ENCODE assay signal across 8 cellular contexts in genomic region chr22:42071508-42071907, GRCh38. TPM values are rescaled to one million over a fixed set of nuclear protein-coding genes. Genes with fewer than 3 reads are reported as not detected.
A peak's percentile ranks its signal among the peaks of the same experiment; 100 is the strongest.
DNase-seq lines count a peak whose midpoint lies in the region; ATAC-seq and TF ChIP-seq lines count a peak whose summit lies in the region.
"Not testable (repeated sequence)": the region's sequence is repeated elsewhere in the genome, so short reads cannot be mapped to it uniquely, and the experiment has no call there.

No MANE protein-coding gene starts in this region.

- not testable (repeated sequence) for ATAC-seq in activated naive CD8-positive, alpha-beta T cell treated with anti-CD3 and anti-CD28 coated beads, Interleukin-2, amount 50 U/mL, for 24 hours; effector memory CD8-positive, alpha-beta T cell (replicated peaks); stimulated activated naive CD8-positive, alpha-beta T cell treated with anti-CD3 and anti-CD28 coated beads, Interleukin-15, amount 100 ng/mL, for 72 hours

- H3K27me3 ChIP-seq in BLaER1 treated with 17β-estradiol and CSF1 and Interleukin-3, amounts not matched to agents 10 nM and 100 nM = peaks cover 0 to 20% (median 11%) of the 10 kb centered on the region in 11 experiments; a peak in 10 of 22 replicates

- H3K4me3 ChIP-seq in BLaER1 treated with 17β-estradiol and CSF1 and Interleukin-3, amounts not matched to agents 10 nM and 100 nM = peak overlapping the region; percentile 60 to 75 (median 69); a peak in 18 of 20 replicates
- peak overlapping the region; percentile 67 for H3K4me3 ChIP-seq in Jurkat, Clone E6-1 (ENCODE audit: low read length)

- H3K9me3 ChIP-seq in BLaER1 treated with 17β-estradiol and CSF1 and Interleukin-3, amounts not matched to agents 10 nM and 100 nM (replicated peaks in 1 of 11) = peaks cover 0 to 11% (median 0%) of the 10 kb centered on the region in 11 experiments; a peak in 6 of 22 replicates

- not testable (repeated sequence) for DNase-seq in Jurkat, Clone E6-1 (ENCODE audit: low read depth, low spot score); T-helper 2 cell treated with Interferon-gamma antibody and Interleukin-4, amounts not matched to agents 5 μg/mL and 100 μg/mL, for 36 hours (ENCODE audit: low spot score); activated naive CD8-positive, alpha-beta T cell treated with anti-CD3 and anti-CD28 coated beads, Interleukin-2, amount 50 U/mL, for 24 hours; effector memory CD8-positive, alpha-beta T cell; immature natural killer cell; neural crest cell (ENCODE audit: low read depth, low spot score); stimulated activated naive CD8-positive, alpha-beta T cell treated with anti-CD3 and anti-CD28 coated beads, Interleukin-15, amount 100 ng/mL, for 72 hours

- peak overlapping the region; percentile 93 for H3K4me3 Mint-ChIP-seq in T-helper 2 cell treated with Interferon-gamma antibody and Interleukin-4, amounts not matched to agents 5 μg/mL and 100 μg/mL, for 36 hours
- peak overlapping the region; percentile 84 for H3K4me3 Mint-ChIP-seq in activated naive CD8-positive, alpha-beta T cell treated with anti-CD3 and anti-CD28 coated beads, Interleukin-2, amount 50 U/mL, for 24 hours
- H3K4me3 Mint-ChIP-seq in effector memory CD8-positive, alpha-beta T cell = peak overlapping the region; percentile 92 to 94
- H3K4me3 Mint-ChIP-seq in immature natural killer cell (peak overlapping the region; percentile 94 to 97 (median 95)), neural crest cell (peak overlapping the region; percentile 94)
- peak overlapping the region; percentile 94 for H3K4me3 Mint-ChIP-seq in stimulated activated naive CD8-positive, alpha-beta T cell treated with anti-CD3 and anti-CD28 coated beads, Interleukin-15, amount 100 ng/mL, for 72 hours

- H3K4me2 ChIP-seq in BLaER1 treated with 17β-estradiol and CSF1 and Interleukin-3, amounts not matched to agents 10 nM and 100 nM = peak overlapping the region; percentile 85 to 96 (median 92)

- peak overlapping the region; percentile 95 for H3K27ac Mint-ChIP-seq in T-helper 2 cell treated with Interferon-gamma antibody and Interleukin-4, amounts not matched to agents 5 μg/mL and 100 μg/mL, for 36 hours
- H3K27ac Mint-ChIP-seq in activated naive CD8-positive, alpha-beta T cell treated with anti-CD3 and anti-CD28 coated beads, Interleukin-2, amount 50 U/mL, for 24 hours = peak overlapping the region; percentile 75
- H3K27ac Mint-ChIP-seq in effector memory CD8-positive, alpha-beta T cell = peak overlapping the region; percentile 85 to 90
- peak overlapping the region; percentile 89 to 94 (median 94) for H3K27ac Mint-ChIP-seq in immature natural killer cell
- H3K27ac Mint-ChIP-seq in neural crest cell (ENCODE audit: unreplicated experiment) = not testable (repeated sequence)
- H3K27ac Mint-ChIP-seq in stimulated activated naive CD8-positive, alpha-beta T cell treated with anti-CD3 and anti-CD28 coated beads, Interleukin-15, amount 100 ng/mL, for 72 hours = peak overlapping the region in 1 of 2 donors; percentile 91

- peaks cover 10 to 34% (median 24%) of the 10 kb centered on the region in 11 experiments for H3K36me3 ChIP-seq in BLaER1 treated with 17β-estradiol and CSF1 and Interleukin-3, amounts not matched to agents 10 nM and 100 nM

- H3K27me3 Mint-ChIP-seq in T-helper 2 cell treated with Interferon-gamma antibody and Interleukin-4, amounts not matched to agents 5 μg/mL and 100 μg/mL, for 36 hours (ENCODE audit: low read depth); activated naive CD8-positive, alpha-beta T cell treated with anti-CD3 and anti-CD28 coated beads, Interleukin-2, amount 50 U/mL, for 24 hours; effector memory CD8-positive, alpha-beta T cell; immature natural killer cell (ENCODE audit: low read depth in 3 of 3); neural crest cell (ENCODE audit: low read depth); stimulated activated naive CD8-positive, alpha-beta T cell treated with anti-CD3 and anti-CD28 coated beads, Interleukin-15, amount 100 ng/mL, for 72 hours: not testable (repeated sequence)

- not testable (repeated sequence) for TF ChIP-seq CTCF in neural crest cell (conservative IDR thresholded peaks at IDR 0.05)

- peaks cover 0 to 20% (median 0%) of the 10 kb centered on the region in 11 experiments; a peak in 6 of 22 replicates for H4K20me1 ChIP-seq in BLaER1 treated with 17β-estradiol and CSF1 and Interleukin-3, amounts not matched to agents 10 nM and 100 nM

- H3K9me3 Mint-ChIP-seq in T-helper 2 cell treated with Interferon-gamma antibody and Interleukin-4, amounts not matched to agents 5 μg/mL and 100 μg/mL, for 36 hours; activated naive CD8-positive, alpha-beta T cell treated with anti-CD3 and anti-CD28 coated beads, Interleukin-2, amount 50 U/mL, for 24 hours; effector memory CD8-positive, alpha-beta T cell; immature natural killer cell; neural crest cell; stimulated activated naive CD8-positive, alpha-beta T cell treated with anti-CD3 and anti-CD28 coated beads, Interleukin-15, amount 100 ng/mL, for 72 hours: not testable (repeated sequence)

- H3K4me1 ChIP-seq in BLaER1 treated with 17β-estradiol and CSF1 and Interleukin-3, amounts not matched to agents 10 nM and 100 nM = peaks cover 52 to 73% (median 63%) of the 10 kb centered on the region in 10 experiments

- H3K9ac ChIP-seq in BLaER1 treated with 17β-estradiol and CSF1 and Interleukin-3, amounts not matched to agents 10 nM and 100 nM = peak overlapping the region; percentile 72 to 85 (median 82); a peak in 21 of 22 replicates

- H3K36me3 Mint-ChIP-seq in T-helper 2 cell treated with Interferon-gamma antibody and Interleukin-4, amounts not matched to agents 5 μg/mL and 100 μg/mL, for 36 hours (ENCODE audit: low read depth) = peaks cover 14% of the 10 kb centered on the region
- H3K36me3 Mint-ChIP-seq in activated naive CD8-positive, alpha-beta T cell treated with anti-CD3 and anti-CD28 coated beads, Interleukin-2, amount 50 U/mL, for 24 hours (ENCODE audit: low read depth); immature natural killer cell; neural crest cell (ENCODE audit: low read depth): not testable (repeated sequence)
- H3K36me3 Mint-ChIP-seq in effector memory CD8-positive, alpha-beta T cell (ENCODE audit: insufficient read depth) = peaks cover 11% of the 10 kb centered on the region

- H3K27ac ChIP-seq in BLaER1 treated with 17β-estradiol and CSF1 and Interleukin-3, amounts not matched to agents 10 nM and 100 nM = peak overlapping the region; percentile 69 to 85 (median 79); a peak in 17 of 22 replicates

- H3K4me1 Mint-ChIP-seq in T-helper 2 cell treated with Interferon-gamma antibody and Interleukin-4, amounts not matched to agents 5 μg/mL and 100 μg/mL, for 36 hours (ENCODE audit: low read depth) = peaks cover 34% of the 10 kb centered on the region
- H3K4me1 Mint-ChIP-seq in activated naive CD8-positive, alpha-beta T cell treated with anti-CD3 and anti-CD28 coated beads, Interleukin-2, amount 50 U/mL, for 24 hours = peaks cover 30% of the 10 kb centered on the region
- H3K4me1 Mint-ChIP-seq in effector memory CD8-positive, alpha-beta T cell (ENCODE audit: low read depth in 2 of 2) = peaks cover 25 to 30% of the 10 kb centered on the region in 2 donors
- peaks cover 40 to 42% of the 10 kb centered on the region in 2 donors for H3K4me1 Mint-ChIP-seq in immature natural killer cell
- H3K4me1 Mint-ChIP-seq in neural crest cell = peaks cover 25% of the 10 kb centered on the region
- peaks cover 59% of the 10 kb centered on the region for H3K4me1 Mint-ChIP-seq in stimulated activated naive CD8-positive, alpha-beta T cell treated with anti-CD3 and anti-CD28 coated beads, Interleukin-15, amount 100 ng/mL, for 72 hours

RNA-seq across cellular contexts. Expression of gene NAGA, which starts 0.9 kb away (rescaled TPM):
- polyA plus RNA-seq in Jurkat, Clone E6-1 (2012; ENCODE audit: insufficient read depth, insufficient read length) = 12.3 TPM
- polyA plus RNA-seq in immature natural killer cell = 10 to 100 TPM; 17.5 to 30.5 (median 24.4) TPM
- total RNA-seq in neural crest cell = 21.2 and 21.4 TPM in 2 replicates

RNA-seq across cellular contexts. Expression of gene PHETA2, which starts 2.5 kb away (rescaled TPM):
- polyA plus RNA-seq in Jurkat, Clone E6-1 (2012; ENCODE audit: insufficient read depth, insufficient read length) = not detected
- 1 to 10 TPM in 2 of 3 donors, under 1 TPM in 1; 0.78 to 2.1 (median 1.2) TPM for polyA plus RNA-seq in immature natural killer cell
- 1.3 and 1.5 TPM in 2 replicates for total RNA-seq in neural crest cell

RNA-seq across cellular contexts. Expression of gene SMDT1, which starts 8.0 kb away (rescaled TPM):
- 58.2 TPM for polyA plus RNA-seq in Jurkat, Clone E6-1 (2012; ENCODE audit: insufficient read depth, insufficient read length)
- 100 to 1,000 TPM; 158 to 284 (median 174) TPM for polyA plus RNA-seq in immature natural killer cell
- total RNA-seq in neural crest cell = 65.7 and 70.9 TPM in 2 replicates

RNA-seq across cellular contexts. Expression of gene NDUFA6, which starts 19.1 kb away (rescaled TPM):
- polyA plus RNA-seq in Jurkat, Clone E6-1 (2012; ENCODE audit: insufficient read depth, insufficient read length) = 304 TPM
- polyA plus RNA-seq in immature natural killer cell = 100 to 1,000 TPM; 148 to 227 (median 214) TPM
- 104 and 120 TPM in 2 replicates for total RNA-seq in neural crest cell

RNA-seq across cellular contexts. Expression of gene CYP2D6, which starts 59.1 kb away (rescaled TPM):
- polyA plus RNA-seq in Jurkat, Clone E6-1 (2012; ENCODE audit: insufficient read depth, insufficient read length) = 1.5 TPM
- not detected for polyA plus RNA-seq in immature natural killer cell
- total RNA-seq in neural crest cell = 3.5 and 3.7 TPM in 2 replicates
